ENCODE assay signal across 27 cellular contexts in the genomic region with DNA sequence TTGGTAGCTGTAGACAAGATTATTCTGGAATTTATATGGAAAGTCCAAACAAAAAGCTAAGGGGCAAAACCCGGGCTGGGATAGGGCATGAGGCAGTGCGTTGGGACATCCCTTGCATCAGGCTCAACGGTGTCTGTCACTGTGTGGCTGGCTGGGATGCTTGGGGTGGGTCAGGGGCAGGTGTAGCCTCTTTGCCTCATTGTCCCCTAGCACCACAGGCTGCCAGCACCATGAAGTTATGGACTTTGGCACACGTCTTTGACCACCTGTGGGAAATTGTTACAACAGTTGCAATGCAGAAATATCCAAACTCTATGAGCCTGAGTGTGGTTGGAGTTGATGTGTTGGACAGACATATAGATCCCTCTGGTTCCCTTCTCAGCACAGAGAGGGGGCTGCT. TPM values are rescaled to one million over a fixed set of nuclear protein-coding genes. Genes with fewer than 3 reads are reported as not detected.
"Had no signal": no experiment of that assay in that cellular context is flagged by ENCODE, and none has a peak within 500 bp of the region (broad histone marks: within the 10 kb centered on the region; RNA-seq: fewer than 3 reads in every experiment).

No MANE protein-coding gene starts in this region.

- ATAC-seq: natural killer cell; right cardiac atrium; sciatic nerve; stimulated activated memory B cell treated with anti-CD40 and anti-IgM and Interleukin-4, amounts not matched to agents 10 μg/mL and 1 μg/mL and 100 μg/mL, for 72 hours; stimulated activated naive CD8-positive, alpha-beta T cell treated with anti-CD3 and anti-CD28 coated beads, Interleukin-15, amount 100 ng/mL, for 72 hours had no signal

- DNase-seq: head of caudate nucleus; hypothalamus; islet precursor cell; left ventricle myocardium inferior; mesendoderm; naive B cell; natural killer cell; nephron progenitor cell; occipital lobe; ovary; right cardiac atrium; small intestine; spleen; stimulated activated CD4-positive, alpha-beta T cell treated with anti-CD3 and anti-CD28 coated beads, Interleukin-4, amount 100 ng/mL, for 24 hours; stimulated activated CD8-positive, alpha-beta memory T cell treated with anti-CD3 and anti-CD28 coated beads, Interleukin-4, amount 100 ng/mL, for 48 hours; stimulated activated naive CD4-positive, alpha-beta T cell treated with Interleukin-2 at 50 U/mL for 16 hours; stimulated activated naive CD8-positive, alpha-beta T cell treated with anti-CD3 and anti-CD28 coated beads, Interleukin-15, amount 100 ng/mL, for 72 hours; substantia nigra had no signal

- H3K36me3 Mint-ChIP-seq: natural killer cell, type B pancreatic cell had no signal

- H3K4me1 Mint-ChIP-seq: mesothelial cell of epicardium; naive B cell; natural killer cell; neural progenitor cell; stimulated activated memory B cell treated with anti-CD40 and anti-IgM and Interleukin-4, amounts not matched to agents 10 μg/mL and 1 μg/mL and 100 μg/mL, for 72 hours; stimulated activated naive CD8-positive, alpha-beta T cell treated with anti-CD3 and anti-CD28 coated beads, Interleukin-15, amount 100 ng/mL, for 72 hours had no signal

- H3K27me3 Mint-ChIP-seq: progenitor cell of endocrine pancreas, type B pancreatic cell had no signal

- H3K27ac Mint-ChIP-seq: mesothelial cell of epicardium; naive B cell; natural killer cell; nephron progenitor cell; neural progenitor cell; progenitor cell of endocrine pancreas; stimulated activated memory B cell treated with anti-CD40 and anti-IgM and Interleukin-4, amounts not matched to agents 10 μg/mL and 1 μg/mL and 100 μg/mL, for 72 hours; stimulated activated naive CD8-positive, alpha-beta T cell treated with anti-CD3 and anti-CD28 coated beads, Interleukin-15, amount 100 ng/mL, for 72 hours; type B pancreatic cell had no signal

- H3K4me3 Mint-ChIP-seq: mesothelial cell of epicardium; naive B cell; natural killer cell; nephron progenitor cell; neural progenitor cell; stimulated activated memory B cell treated with anti-CD40 and anti-IgM and Interleukin-4, amounts not matched to agents 10 μg/mL and 1 μg/mL and 100 μg/mL, for 72 hours; stimulated activated naive CD8-positive, alpha-beta T cell treated with anti-CD3 and anti-CD28 coated beads, Interleukin-15, amount 100 ng/mL, for 72 hours; type B pancreatic cell had no signal

- H3K9me3 Mint-ChIP-seq: natural killer cell, type B pancreatic cell had no signal

RNA-seq across cellular contexts. Expression of gene MARCHF10, which starts 32.8 kb away (rescaled TPM):
- total RNA-seq: left ventricle myocardium inferior, lower leg skin, mononuclear cell, progenitor cell of endocrine pancreas, pulmonary artery endothelial cell, right cardiac atrium, spleen had no signal
